ENCODE assay signal across 1 cellular context in the genomic region with DNA sequence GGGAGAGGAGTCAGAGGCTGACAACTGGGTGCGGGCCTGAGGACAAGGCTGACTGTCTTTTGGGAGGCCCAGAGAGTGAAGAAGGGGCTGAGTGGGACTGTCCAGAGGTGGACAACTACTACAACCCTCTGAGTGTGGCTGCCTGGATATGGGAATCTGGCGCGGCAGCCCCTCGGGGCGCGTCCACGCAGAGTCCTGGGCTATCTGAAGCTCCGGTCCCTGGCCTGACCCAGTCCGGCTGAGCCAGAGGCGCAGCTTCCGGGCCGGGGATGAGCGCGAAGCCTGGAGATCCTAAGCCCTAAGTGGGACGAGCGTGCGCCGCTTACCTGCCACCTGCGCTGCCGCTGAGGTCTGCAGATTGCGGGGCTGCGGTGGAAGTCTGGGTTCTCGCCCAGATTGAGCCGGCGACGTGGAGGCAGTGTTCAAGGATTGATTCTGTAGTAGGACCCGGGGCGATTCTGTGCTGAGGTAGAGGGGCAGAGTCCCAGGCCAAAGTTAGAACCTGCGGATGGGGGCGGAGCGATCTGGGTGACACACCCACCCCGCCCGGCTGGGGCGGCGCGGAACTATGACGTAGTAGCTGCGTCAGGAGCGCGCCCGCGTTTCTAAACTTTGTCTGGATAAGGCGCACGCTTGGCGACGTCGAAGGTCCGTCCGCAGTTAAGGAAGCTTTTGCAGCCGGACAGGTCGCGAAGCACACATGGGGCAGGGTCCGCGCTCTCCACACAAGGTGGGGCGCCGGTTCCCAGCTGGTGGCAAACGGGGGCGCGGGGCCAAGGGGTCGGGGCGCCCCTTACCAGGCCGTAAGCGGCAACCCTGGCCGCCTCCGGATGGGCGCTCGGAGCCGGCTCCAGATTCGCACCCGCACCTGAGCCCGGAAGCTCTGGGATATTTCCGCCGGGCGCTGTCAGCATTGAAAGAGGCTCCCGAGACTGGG.
TF ChIP-seq lines count a peak whose summit lies in the region.

A gene (minus strand): TSS at position 526 of the 937 bp plus-strand sequence. CDS start 674 bp downstream, outside the sequence.
A gene with protein sequence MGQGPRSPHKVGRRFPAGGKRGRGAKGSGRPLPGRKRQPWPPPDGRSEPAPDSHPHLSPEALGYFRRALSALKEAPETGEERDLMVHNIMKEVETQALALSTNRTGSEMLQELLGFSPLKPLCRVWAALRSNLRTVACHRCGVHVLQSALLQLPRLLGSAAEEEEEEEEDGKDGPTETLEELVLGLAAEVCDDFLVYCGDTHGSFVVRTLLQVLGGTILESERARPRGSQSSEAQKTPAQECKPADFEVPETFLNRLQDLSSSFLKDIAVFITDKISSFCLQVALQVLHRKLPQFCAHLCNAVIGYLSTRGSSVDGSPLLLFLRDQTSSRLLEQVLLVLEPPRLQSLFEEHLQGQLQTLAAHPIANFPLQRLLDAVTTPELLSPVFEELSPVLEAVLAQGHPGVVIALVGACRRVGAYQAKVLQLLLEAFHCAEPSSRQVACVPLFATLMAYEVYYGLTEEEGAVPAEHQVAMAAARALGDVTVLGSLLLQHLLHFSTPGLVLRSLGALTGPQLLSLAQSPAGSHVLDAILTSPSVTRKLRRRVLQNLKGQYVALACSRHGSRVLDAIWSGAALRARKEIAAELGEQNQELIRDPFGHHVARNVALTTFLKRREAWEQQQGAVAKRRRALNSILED (plus strand): TSS at position 596 of the 937 bp plus-strand sequence. CDS start 105 bp downstream, at position 701.

TF ChIP-seq in K562, 482 proteins besides CTCF, POLR2A, EP300 and RAD21 (continued from another document and continues in another):
- TF ChIP-seq, protein P1, sequence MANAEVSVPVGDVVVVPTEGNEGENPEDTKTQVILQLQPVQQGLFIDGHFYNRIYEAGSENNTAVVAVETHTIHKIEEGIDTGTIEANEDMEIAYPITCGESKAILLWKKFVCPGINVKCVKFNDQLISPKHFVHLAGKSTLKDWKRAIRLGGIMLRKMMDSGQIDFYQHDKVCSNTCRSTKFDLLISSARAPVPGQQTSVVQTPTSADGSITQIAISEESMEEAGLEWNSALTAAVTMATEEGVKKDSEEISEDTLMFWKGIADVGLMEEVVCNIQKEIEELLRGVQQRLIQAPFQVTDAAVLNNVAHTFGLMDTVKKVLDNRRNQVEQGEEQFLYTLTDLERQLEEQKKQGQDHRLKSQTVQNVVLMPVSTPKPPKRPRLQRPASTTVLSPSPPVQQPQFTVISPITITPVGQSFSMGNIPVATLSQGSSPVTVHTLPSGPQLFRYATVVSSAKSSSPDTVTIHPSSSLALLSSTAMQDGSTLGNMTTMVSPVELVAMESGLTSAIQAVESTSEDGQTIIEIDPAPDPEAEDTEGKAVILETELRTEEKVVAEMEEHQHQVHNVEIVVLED (CRISPR knock-in tag; IDR thresholded peaks at IDR 0.05), result peak; percentile 63
- TF ChIP-seq PML (IDR thresholded peaks at IDR 0.05; ENCODE audit: low read length) (0 out of 2 replicates have a peak, but pooled peaks have one; percentile 43), SRF (CRISPR knock-in tag; IDR thresholded peaks at IDR 0.05) (0 out of 4 replicates have a peak, but pooled peaks of 1 of the 2 experiments have one; percentile 28), CCNT2 (IDR thresholded peaks at IDR 0.05; ENCODE audit: borderline replicate concordance, extremely low read depth, insufficient read length, low read depth, low read length) (peak; percentile 29), EP400 (IDR thresholded peaks at IDR 0.05) (peak; percentile 75), SIX5 (IDR thresholded peaks at IDR 0.05; ENCODE audit: borderline replicate concordance in 1 of 2, insufficient read depth in 1 of 2, low read depth in 1 of 2, low read length in 2 of 2) (peak; percentile 19 to 24; a peak in 1 of 4 replicates), PHF8 (IDR thresholded peaks at IDR 0.05; ENCODE audit: borderline replicate concordance, low read length) (peak; percentile 66; the same call in 1 of the 2 replicates), RBFOX2 (IDR thresholded peaks at IDR 0.05; ENCODE audit: low read depth, low read length) (peak; percentile 83), NRF1 (conservative IDR thresholded peaks at IDR 0.05 in 1 of 2, IDR thresholded peaks at IDR 0.05 in 1 of 2) (peak; percentile 63 to 70), JUND (IDR thresholded peaks at IDR 0.05; ENCODE audit: borderline replicate concordance, low read depth, low read length) (peak; percentile 73), JUND (tag; IDR thresholded peaks at IDR 0.05; ENCODE audit: borderline replicate concordance, low read depth, low read length) (no peak; the same call in 2 of the 3 replicates), ATF7 (IDR thresholded peaks at IDR 0.05) (peak; percentile 79), BHLHE40 (IDR thresholded peaks at IDR 0.05; ENCODE audit: low read length) (no peak), KDM5B (IDR thresholded peaks at IDR 0.05; ENCODE audit: insufficient replicate concordance, low read depth, low read length) (peak; percentile 37), MBD2 (IDR thresholded peaks at IDR 0.05; ENCODE audit: borderline replicate concordance, low read depth) (peak; percentile 68), TAF1 (IDR thresholded peaks at IDR 0.05; ENCODE audit: control insufficient read depth, extremely low read depth, insufficient read depth, low read length, severe bottlenecking) (peak; percentile 54), POU5F1 (IDR thresholded peaks at IDR 0.05; ENCODE audit: borderline replicate concordance, low read depth, low read length, partially characterized antibody) (no peak), MXI1 (IDR thresholded peaks at IDR 0.05; ENCODE audit: low read depth, low read length) (peak; percentile 89), MAZ (CRISPR knock-in tag; conservative IDR thresholded peaks at IDR 0.05 in 1 of 2, IDR thresholded peaks at IDR 0.05 in 1 of 2) (peak in 1 of 2 experiments; percentile 80; a peak in 2 of 4 replicates), KAT8 (IDR thresholded peaks at IDR 0.05; ENCODE audit: low read depth) (no peak), MAFF (IDR thresholded peaks at IDR 0.05; ENCODE audit: low read length) (no peak), RB1 (IDR thresholded peaks at IDR 0.05; ENCODE audit: low read depth) (peak; percentile 17; the same call in 1 of the 2 replicates), ZNF347 (CRISPR knock-in tag; IDR thresholded peaks at IDR 0.05; ENCODE audit: low read depth) (no peak), TGIF2 (CRISPR knock-in tag; IDR thresholded peaks at IDR 0.05) (0 out of 2 replicates have a peak, but pooled peaks have one; percentile 21), MTA1 (IDR thresholded peaks at IDR 0.05; ENCODE audit: borderline replicate concordance) (peak; percentile 99), POLR2G (IDR thresholded peaks at IDR 0.05; ENCODE audit: low read depth, low read length) (peak; percentile 85), FOXK2 (conservative IDR thresholded peaks at IDR 0.05 in 1 of 2, IDR thresholded peaks at IDR 0.05 in 1 of 2; ENCODE audit: low read depth in 2 of 2) (peak; percentile 43 to 61; a peak in 1 of 4 replicates), SMC3 (conservative IDR thresholded peaks at IDR 0.05; ENCODE audit: insufficient read depth, low read depth, low read length) (no peak)
- TF ChIP-seq, protein P2, sequence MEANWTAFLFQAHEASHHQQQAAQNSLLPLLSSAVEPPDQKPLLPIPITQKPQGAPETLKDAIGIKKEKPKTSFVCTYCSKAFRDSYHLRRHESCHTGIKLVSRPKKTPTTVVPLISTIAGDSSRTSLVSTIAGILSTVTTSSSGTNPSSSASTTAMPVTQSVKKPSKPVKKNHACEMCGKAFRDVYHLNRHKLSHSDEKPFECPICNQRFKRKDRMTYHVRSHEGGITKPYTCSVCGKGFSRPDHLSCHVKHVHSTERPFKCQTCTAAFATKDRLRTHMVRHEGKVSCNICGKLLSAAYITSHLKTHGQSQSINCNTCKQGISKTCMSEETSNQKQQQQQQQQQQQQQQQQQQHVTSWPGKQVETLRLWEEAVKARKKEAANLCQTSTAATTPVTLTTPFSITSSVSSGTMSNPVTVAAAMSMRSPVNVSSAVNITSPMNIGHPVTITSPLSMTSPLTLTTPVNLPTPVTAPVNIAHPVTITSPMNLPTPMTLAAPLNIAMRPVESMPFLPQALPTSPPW (CRISPR knock-in tag; IDR thresholded peaks at IDR 0.05), result peak; percentile 67
- TF ChIP-seq, protein P3, sequence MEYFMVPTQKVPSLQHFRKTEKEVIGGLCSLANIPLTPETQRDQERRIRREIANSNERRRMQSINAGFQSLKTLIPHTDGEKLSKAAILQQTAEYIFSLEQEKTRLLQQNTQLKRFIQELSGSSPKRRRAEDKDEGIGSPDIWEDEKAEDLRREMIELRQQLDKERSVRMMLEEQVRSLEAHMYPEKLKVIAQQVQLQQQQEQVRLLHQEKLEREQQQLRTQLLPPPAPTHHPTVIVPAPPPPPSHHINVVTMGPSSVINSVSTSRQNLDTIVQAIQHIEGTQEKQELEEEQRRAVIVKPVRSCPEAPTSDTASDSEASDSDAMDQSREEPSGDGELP (CRISPR knock-in tag; IDR thresholded peaks at IDR 0.05; ENCODE audit: borderline replicate concordance), result peak; percentile 95
- TF ChIP-seq, protein P4, sequence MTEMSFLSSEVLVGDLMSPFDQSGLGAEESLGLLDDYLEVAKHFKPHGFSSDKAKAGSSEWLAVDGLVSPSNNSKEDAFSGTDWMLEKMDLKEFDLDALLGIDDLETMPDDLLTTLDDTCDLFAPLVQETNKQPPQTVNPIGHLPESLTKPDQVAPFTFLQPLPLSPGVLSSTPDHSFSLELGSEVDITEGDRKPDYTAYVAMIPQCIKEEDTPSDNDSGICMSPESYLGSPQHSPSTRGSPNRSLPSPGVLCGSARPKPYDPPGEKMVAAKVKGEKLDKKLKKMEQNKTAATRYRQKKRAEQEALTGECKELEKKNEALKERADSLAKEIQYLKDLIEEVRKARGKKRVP (CRISPR knock-in tag; IDR thresholded peaks at IDR 0.05), result no peak
- TF ChIP-seq, protein P5, sequence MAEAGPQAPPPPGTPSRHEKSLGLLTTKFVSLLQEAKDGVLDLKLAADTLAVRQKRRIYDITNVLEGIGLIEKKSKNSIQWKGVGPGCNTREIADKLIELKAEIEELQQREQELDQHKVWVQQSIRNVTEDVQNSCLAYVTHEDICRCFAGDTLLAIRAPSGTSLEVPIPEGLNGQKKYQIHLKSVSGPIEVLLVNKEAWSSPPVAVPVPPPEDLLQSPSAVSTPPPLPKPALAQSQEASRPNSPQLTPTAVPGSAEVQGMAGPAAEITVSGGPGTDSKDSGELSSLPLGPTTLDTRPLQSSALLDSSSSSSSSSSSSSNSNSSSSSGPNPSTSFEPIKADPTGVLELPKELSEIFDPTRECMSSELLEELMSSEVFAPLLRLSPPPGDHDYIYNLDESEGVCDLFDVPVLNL (CRISPR knock-in tag; IDR thresholded peaks at IDR 0.05; ENCODE audit: low read depth), result no peak
- TF ChIP-seq, protein P6, sequence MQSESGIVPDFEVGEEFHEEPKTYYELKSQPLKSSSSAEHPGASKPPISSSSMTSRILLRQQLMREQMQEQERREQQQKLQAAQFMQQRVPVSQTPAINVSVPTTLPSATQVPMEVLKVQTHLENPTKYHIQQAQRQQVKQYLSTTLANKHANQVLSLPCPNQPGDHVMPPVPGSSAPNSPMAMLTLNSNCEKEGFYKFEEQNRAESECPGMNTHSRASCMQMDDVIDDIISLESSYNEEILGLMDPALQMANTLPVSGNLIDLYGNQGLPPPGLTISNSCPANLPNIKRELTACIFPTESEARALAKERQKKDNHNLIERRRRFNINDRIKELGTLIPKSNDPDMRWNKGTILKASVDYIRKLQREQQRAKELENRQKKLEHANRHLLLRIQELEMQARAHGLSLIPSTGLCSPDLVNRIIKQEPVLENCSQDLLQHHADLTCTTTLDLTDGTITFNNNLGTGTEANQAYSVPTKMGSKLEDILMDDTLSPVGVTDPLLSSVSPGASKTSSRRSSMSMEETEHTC (IDR thresholded peaks at IDR 0.05), result no peak
- TF ChIP-seq, protein P7, sequence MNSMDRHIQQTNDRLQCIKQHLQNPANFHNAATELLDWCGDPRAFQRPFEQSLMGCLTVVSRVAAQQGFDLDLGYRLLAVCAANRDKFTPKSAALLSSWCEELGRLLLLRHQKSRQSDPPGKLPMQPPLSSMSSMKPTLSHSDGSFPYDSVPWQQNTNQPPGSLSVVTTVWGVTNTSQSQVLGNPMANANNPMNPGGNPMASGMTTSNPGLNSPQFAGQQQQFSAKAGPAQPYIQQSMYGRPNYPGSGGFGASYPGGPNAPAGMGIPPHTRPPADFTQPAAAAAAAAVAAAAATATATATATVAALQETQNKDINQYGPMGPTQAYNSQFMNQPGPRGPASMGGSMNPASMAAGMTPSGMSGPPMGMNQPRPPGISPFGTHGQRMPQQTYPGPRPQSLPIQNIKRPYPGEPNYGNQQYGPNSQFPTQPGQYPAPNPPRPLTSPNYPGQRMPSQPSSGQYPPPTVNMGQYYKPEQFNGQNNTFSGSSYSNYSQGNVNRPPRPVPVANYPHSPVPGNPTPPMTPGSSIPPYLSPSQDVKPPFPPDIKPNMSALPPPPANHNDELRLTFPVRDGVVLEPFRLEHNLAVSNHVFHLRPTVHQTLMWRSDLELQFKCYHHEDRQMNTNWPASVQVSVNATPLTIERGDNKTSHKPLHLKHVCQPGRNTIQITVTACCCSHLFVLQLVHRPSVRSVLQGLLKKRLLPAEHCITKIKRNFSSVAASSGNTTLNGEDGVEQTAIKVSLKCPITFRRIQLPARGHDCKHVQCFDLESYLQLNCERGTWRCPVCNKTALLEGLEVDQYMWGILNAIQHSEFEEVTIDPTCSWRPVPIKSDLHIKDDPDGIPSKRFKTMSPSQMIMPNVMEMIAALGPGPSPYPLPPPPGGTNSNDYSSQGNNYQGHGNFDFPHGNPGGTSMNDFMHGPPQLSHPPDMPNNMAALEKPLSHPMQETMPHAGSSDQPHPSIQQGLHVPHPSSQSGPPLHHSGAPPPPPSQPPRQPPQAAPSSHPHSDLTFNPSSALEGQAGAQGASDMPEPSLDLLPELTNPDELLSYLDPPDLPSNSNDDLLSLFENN (IDR thresholded peaks at IDR 0.05; ENCODE audit: low read depth in 2 of 2, low read length in 2 of 2), result 0 out of 4 replicates have a peak, but pooled peaks of 1 of the 2 experiments have one; percentile 11
- TF ChIP-seq, protein P8, sequence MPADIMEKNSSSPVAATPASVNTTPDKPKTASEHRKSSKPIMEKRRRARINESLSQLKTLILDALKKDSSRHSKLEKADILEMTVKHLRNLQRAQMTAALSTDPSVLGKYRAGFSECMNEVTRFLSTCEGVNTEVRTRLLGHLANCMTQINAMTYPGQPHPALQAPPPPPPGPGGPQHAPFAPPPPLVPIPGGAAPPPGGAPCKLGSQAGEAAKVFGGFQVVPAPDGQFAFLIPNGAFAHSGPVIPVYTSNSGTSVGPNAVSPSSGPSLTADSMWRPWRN (IDR thresholded peaks at IDR 0.05; ENCODE audit: low read depth), result no peak
- TF ChIP-seq, protein P9, sequence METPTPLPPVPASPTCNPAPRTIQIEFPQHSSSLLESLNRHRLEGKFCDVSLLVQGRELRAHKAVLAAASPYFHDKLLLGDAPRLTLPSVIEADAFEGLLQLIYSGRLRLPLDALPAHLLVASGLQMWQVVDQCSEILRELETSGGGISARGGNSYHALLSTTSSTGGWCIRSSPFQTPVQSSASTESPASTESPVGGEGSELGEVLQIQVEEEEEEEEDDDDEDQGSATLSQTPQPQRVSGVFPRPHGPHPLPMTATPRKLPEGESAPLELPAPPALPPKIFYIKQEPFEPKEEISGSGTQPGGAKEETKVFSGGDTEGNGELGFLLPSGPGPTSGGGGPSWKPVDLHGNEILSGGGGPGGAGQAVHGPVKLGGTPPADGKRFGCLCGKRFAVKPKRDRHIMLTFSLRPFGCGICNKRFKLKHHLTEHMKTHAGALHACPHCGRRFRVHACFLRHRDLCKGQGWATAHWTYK (CRISPR knock-in tag; IDR thresholded peaks at IDR 0.05), result no peak
- TF ChIP-seq, protein P10, sequence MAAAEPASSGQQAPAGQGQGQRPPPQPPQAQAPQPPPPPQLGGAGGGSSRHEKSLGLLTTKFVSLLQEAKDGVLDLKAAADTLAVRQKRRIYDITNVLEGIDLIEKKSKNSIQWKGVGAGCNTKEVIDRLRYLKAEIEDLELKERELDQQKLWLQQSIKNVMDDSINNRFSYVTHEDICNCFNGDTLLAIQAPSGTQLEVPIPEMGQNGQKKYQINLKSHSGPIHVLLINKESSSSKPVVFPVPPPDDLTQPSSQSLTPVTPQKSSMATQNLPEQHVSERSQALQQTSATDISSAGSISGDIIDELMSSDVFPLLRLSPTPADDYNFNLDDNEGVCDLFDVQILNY (CRISPR knock-in tag; IDR thresholded peaks at IDR 0.05), result no peak
